In the genomic region with DNA sequence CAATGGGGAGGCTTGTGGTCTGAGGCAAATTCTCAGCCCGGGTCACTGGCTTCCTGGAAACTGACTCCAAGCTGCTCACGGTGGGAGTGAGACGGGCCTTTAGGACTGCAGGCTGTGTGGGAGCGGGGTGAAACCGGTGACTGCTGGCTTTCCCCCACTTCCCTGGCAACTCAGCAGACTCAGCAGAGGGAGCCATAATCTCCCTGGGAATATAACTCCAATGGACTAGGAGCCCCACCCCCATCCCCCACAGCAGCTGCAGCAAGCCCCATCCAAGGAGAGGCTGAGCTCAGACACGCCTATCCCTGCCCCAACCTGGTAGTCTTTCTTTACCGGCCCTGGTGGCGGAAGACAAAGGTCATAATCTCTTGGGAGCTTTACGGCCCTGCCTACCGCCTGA, we compare ENCODE assay signal across 20 cellular contexts.
"Had no signal": no experiment of that assay in that cellular context is flagged by ENCODE, and none has a peak within 500 bp of the region (broad histone marks: within the 10 kb centered on the region; RNA-seq: fewer than 3 reads in every experiment).

No MANE protein-coding gene starts in this region.

- H3K4me1 ChIP-seq: foreskin keratinocyte, left lung, psoas muscle, suprapubic skin, upper lobe of right lung had no signal

- H3K4me3 ChIP-seq: dorsolateral prefrontal cortex, left lung, psoas muscle, suprapubic skin, upper lobe of right lung had no signal

- H3K9me3 ChIP-seq: psoas muscle, suprapubic skin, upper lobe of right lung had no signal

- H3K36me3 ChIP-seq: left lung, suprapubic skin, upper lobe of right lung had no signal

- H3K4me1 Mint-ChIP-seq: activated CD4-positive, alpha-beta T cell treated with anti-CD3 and anti-CD28 coated beads, Interleukin-2, amount 10 ng/mL, durations not matched to agents 24 days and 14 days; activated naive CD4-positive, alpha-beta T cell treated with anti-CD3 and anti-CD28 coated beads, Interleukin-2, amount 10 ng/mL, durations not matched to agents 7 days and 5 days; activated naive CD8-positive, alpha-beta T cell treated with anti-CD3 and anti-CD28 coated beads, Interleukin-2, amount 50 U/mL, for 24 hours; brain; neural crest cell had no signal

- H3K36me3 Mint-ChIP-seq: activated naive CD4-positive, alpha-beta T cell treated with anti-CD3 and anti-CD28 coated beads, Interleukin-2, amount 10 ng/mL, durations not matched to agents 7 days and 5 days; brain had no signal

- H3K27ac ChIP-seq: dorsolateral prefrontal cortex, foreskin keratinocyte, left lung, psoas muscle, suprapubic skin, upper lobe of right lung had no signal

- DNase-seq: activated CD4-positive, alpha-beta T cell treated with anti-CD3 and anti-CD28 coated beads, Interleukin-2, amount 10 ng/mL, durations not matched to agents 24 days and 14 days; activated CD8-positive, alpha-beta T cell treated with anti-CD3 and anti-CD28 coated beads for 36 hours; activated naive CD4-positive, alpha-beta T cell treated with anti-CD3 and anti-CD28 coated beads, Interleukin-2, amount 10 ng/mL, durations not matched to agents 7 days and 5 days; activated naive CD8-positive, alpha-beta T cell treated with anti-CD3 and anti-CD28 coated beads, Interleukin-2, amount 50 U/mL, for 24 hours; activated T-cell treated with anti-CD3 and anti-CD28 coated beads, Interleukin-2, amount 50 U/mL, for 1 hour; central memory CD4-positive, alpha-beta T cell; dorsolateral prefrontal cortex; foreskin keratinocyte; glutamatergic neuron; hippocampal formation; kidney; psoas muscle; T-helper 9 cell; upper lobe of right lung had no signal

- H3K27me3 Mint-ChIP-seq: activated CD4-positive, alpha-beta T cell treated with anti-CD3 and anti-CD28 coated beads, Interleukin-2, amount 10 ng/mL, durations not matched to agents 24 days and 14 days; activated CD8-positive, alpha-beta T cell treated with anti-CD3 and anti-CD28 coated beads for 36 hours; activated naive CD4-positive, alpha-beta T cell treated with anti-CD3 and anti-CD28 coated beads, Interleukin-2, amount 10 ng/mL, durations not matched to agents 7 days and 5 days; activated naive CD8-positive, alpha-beta T cell treated with anti-CD3 and anti-CD28 coated beads, Interleukin-2, amount 50 U/mL, for 24 hours; stimulated activated naive CD8-positive, alpha-beta T cell treated with anti-CD3 and anti-CD28 coated beads, Interleukin-15, Interleukin-2, amounts not matched to agents 100 ng/mL and 50 ng/mL, for 24 hours had no signal

- H3K27ac Mint-ChIP-seq: activated CD4-positive, alpha-beta T cell treated with anti-CD3 and anti-CD28 coated beads, Interleukin-2, amount 10 ng/mL, durations not matched to agents 24 days and 14 days; activated CD8-positive, alpha-beta T cell treated with anti-CD3 and anti-CD28 coated beads for 36 hours; activated naive CD4-positive, alpha-beta T cell treated with anti-CD3 and anti-CD28 coated beads, Interleukin-2, amount 10 ng/mL, durations not matched to agents 7 days and 5 days; activated naive CD8-positive, alpha-beta T cell treated with anti-CD3 and anti-CD28 coated beads, Interleukin-2, amount 50 U/mL, for 24 hours; brain; stimulated activated naive CD8-positive, alpha-beta T cell treated with anti-CD3 and anti-CD28 coated beads, Interleukin-15, Interleukin-2, amounts not matched to agents 100 ng/mL and 50 ng/mL, for 24 hours had no signal

- ATAC-seq: activated CD8-positive, alpha-beta T cell treated with anti-CD3 and anti-CD28 coated beads for 36 hours; activated naive CD8-positive, alpha-beta T cell treated with anti-CD3 and anti-CD28 coated beads, Interleukin-2, amount 50 U/mL, for 24 hours; foreskin keratinocyte; left lung; psoas muscle; right cardiac atrium; upper lobe of right lung had no signal

- H3K4me3 Mint-ChIP-seq: activated CD4-positive, alpha-beta T cell treated with anti-CD3 and anti-CD28 coated beads, Interleukin-2, amount 10 ng/mL, durations not matched to agents 24 days and 14 days; activated CD8-positive, alpha-beta T cell treated with anti-CD3 and anti-CD28 coated beads for 36 hours; activated naive CD4-positive, alpha-beta T cell treated with anti-CD3 and anti-CD28 coated beads, Interleukin-2, amount 10 ng/mL, durations not matched to agents 7 days and 5 days; activated naive CD8-positive, alpha-beta T cell treated with anti-CD3 and anti-CD28 coated beads, Interleukin-2, amount 50 U/mL, for 24 hours; brain; neural crest cell; stimulated activated naive CD8-positive, alpha-beta T cell treated with anti-CD3 and anti-CD28 coated beads, Interleukin-15, Interleukin-2, amounts not matched to agents 100 ng/mL and 50 ng/mL, for 24 hours had no signal
